28 cellular contexts compared by ENCODE assay signal in the genomic region with DNA sequence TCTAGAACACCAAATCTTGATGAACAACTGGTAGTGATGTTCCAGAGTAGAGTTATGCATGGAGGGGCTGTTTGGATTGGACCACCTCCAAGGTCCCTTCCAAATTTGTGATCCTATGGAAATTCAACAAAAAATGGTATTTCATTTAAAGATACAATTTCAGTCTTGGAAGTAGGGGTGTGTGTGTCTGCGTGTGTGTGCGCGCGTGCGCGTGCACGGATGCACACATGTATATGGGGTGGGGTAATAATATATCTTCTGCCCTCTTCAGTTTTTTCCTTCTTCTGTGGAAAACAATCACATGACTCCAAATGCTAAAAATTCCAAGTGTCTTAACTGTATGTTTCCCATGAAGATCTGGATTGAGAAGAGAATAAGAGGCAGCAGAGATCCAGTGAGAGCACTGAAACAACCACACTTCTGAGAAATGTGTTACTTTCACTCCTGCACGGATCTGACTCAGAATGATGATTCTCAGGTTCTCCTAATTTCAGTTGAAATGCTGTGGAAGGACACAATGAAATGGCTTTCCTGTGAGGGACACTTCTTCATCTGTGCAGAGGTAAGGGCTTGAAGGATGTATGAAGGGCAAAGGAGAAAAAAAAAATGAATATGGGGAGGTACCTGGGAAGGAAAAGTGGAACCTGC. TPM values are rescaled to one million over a fixed set of nuclear protein-coding genes. Genes with fewer than 3 reads are reported as not detected.
A peak's percentile ranks its signal among the peaks of the same experiment; 100 is the strongest.
DNase-seq lines count a peak whose midpoint lies in the region; ATAC-seq lines count a peak whose summit lies in the region.
"Had no signal": no experiment of that assay in that cellular context is flagged by ENCODE, and none has a peak within 500 bp of the region (broad histone marks: within the 10 kb centered on the region; RNA-seq: fewer than 3 reads in every experiment).

No MANE protein-coding gene starts in this region.

- H3K9me3 Mint-ChIP-seq in activated naive CD4-positive, alpha-beta T cell treated with anti-CD3 and anti-CD28 coated beads for 36 hours, result no peaks in the 10 kb centered on the region
- H3K9me3 Mint-ChIP-seq in T-helper 2 cell treated with Interferon-gamma antibody and Interleukin-4, amounts not matched to agents 5 μg/mL and 100 μg/mL, for 36 hours, result no peaks in the 10 kb centered on the region
- H3K9me3 Mint-ChIP-seq: activated B cell treated with CpG ODN at 0.5 μM for 24 hours; activated T-helper 2 cell treated with anti-CD3 and anti-CD28 coated beads, Interferon-gamma antibody, Interleukin-2, Interleukin-4, amounts not matched to agents 10 μg/mL and 5 μg/mL and 100 μg/mL, durations not matched to agents 14 hours and 24 hours and 36 hours; central memory CD8-positive, alpha-beta T cell; dendritic cell treated with granulocyte-macrophage colony-stimulating factor and Interleukin-4, amounts not matched to agents 40 ng/mL and 50 ng/mL, for 4 days; memory B cell; T-cell; type B pancreatic cell had no signal

- H3K27me3 Mint-ChIP-seq in activated naive CD4-positive, alpha-beta T cell treated with anti-CD3 and anti-CD28 coated beads for 36 hours (ENCODE audit: low read depth), result peaks cover 10% of the 10 kb centered on the region
- peaks cover 33% of the 10 kb centered on the region for H3K27me3 Mint-ChIP-seq in T-helper 2 cell treated with Interferon-gamma antibody and Interleukin-4, amounts not matched to agents 5 μg/mL and 100 μg/mL, for 36 hours (ENCODE audit: low read depth)

- H3K36me3 Mint-ChIP-seq in activated naive CD4-positive, alpha-beta T cell treated with anti-CD3 and anti-CD28 coated beads for 36 hours (ENCODE audit: low read depth), result no peaks in the 10 kb centered on the region
- H3K36me3 Mint-ChIP-seq in T-helper 2 cell treated with Interferon-gamma antibody and Interleukin-4, amounts not matched to agents 5 μg/mL and 100 μg/mL, for 36 hours (ENCODE audit: low read depth), result no peaks in the 10 kb centered on the region
- H3K36me3 Mint-ChIP-seq: memory B cell, T-cell, type B pancreatic cell had no signal

- intact Hi-C loops in activated naive CD4-positive, alpha-beta T cell treated with anti-CD3 and anti-CD28 coated beads for 36 hours (cut with micrococcal nuclease), result loop anchor here (1.0 to 2.0 kb wide), 4 partner anchors 28 to 93 kb away; a partner anchor contains a TSS

- H3K4me3 Mint-ChIP-seq in activated naive CD4-positive, alpha-beta T cell treated with anti-CD3 and anti-CD28 coated beads for 36 hours, result no peak overlapping the region
- peak overlapping the region; percentile 51 for H3K4me3 Mint-ChIP-seq in T-helper 2 cell treated with Interferon-gamma antibody and Interleukin-4, amounts not matched to agents 5 μg/mL and 100 μg/mL, for 36 hours
- H3K4me3 Mint-ChIP-seq: activated B cell treated with CpG ODN at 0.5 μM for 24 hours; central memory CD8-positive, alpha-beta T cell; dendritic cell treated with granulocyte-macrophage colony-stimulating factor and Interleukin-4, amounts not matched to agents 40 ng/mL and 50 ng/mL, for 4 days; memory B cell; T-cell; type B pancreatic cell had no signal

- peaks cover 43% of the 10 kb centered on the region for H3K4me1 Mint-ChIP-seq in activated naive CD4-positive, alpha-beta T cell treated with anti-CD3 and anti-CD28 coated beads for 36 hours (ENCODE audit: low read depth)
- peaks cover 32% of the 10 kb centered on the region for H3K4me1 Mint-ChIP-seq in T-helper 2 cell treated with Interferon-gamma antibody and Interleukin-4, amounts not matched to agents 5 μg/mL and 100 μg/mL, for 36 hours (ENCODE audit: low read depth)
- H3K4me1 Mint-ChIP-seq: activated B cell treated with CpG ODN at 0.5 μM for 24 hours had no signal

- H3K27ac Mint-ChIP-seq in activated naive CD4-positive, alpha-beta T cell treated with anti-CD3 and anti-CD28 coated beads for 36 hours, result no peak overlapping the region
- H3K27ac Mint-ChIP-seq in T-helper 2 cell treated with Interferon-gamma antibody and Interleukin-4, amounts not matched to agents 5 μg/mL and 100 μg/mL, for 36 hours, result no peak overlapping the region
- H3K27ac Mint-ChIP-seq: activated B cell treated with CpG ODN at 0.5 μM for 24 hours; activated T-helper 2 cell treated with anti-CD3 and anti-CD28 coated beads, Interferon-gamma antibody, Interleukin-2, Interleukin-4, amounts not matched to agents 10 μg/mL and 5 μg/mL and 100 μg/mL, durations not matched to agents 14 hours and 24 hours and 36 hours; dendritic cell treated with granulocyte-macrophage colony-stimulating factor and Interleukin-4, amounts not matched to agents 40 ng/mL and 50 ng/mL, for 4 days; memory B cell; T-cell; type B pancreatic cell had no signal

- CTCF ChIA-PET in activated naive CD4-positive, alpha-beta T cell treated with anti-CD3 and anti-CD28 coated beads for 36 hours (lab: Charles Lee), result interaction anchor here (0.6 to 1.6 kb wide), 5 partner anchors 21 to 397 kb away, joined by 3 to 5 read pairs (median 4); no protein-coding TSS in a partner anchor

- peak; percentile 37 for DNase-seq in activated naive CD4-positive, alpha-beta T cell treated with anti-CD3 and anti-CD28 coated beads for 36 hours
- no peak for DNase-seq in activated naive CD4-positive, alpha-beta T cell (lab: John Stamatoyannopoulos, UW)
- DNase-seq in T-helper 2 cell treated with Interferon-gamma antibody and Interleukin-4, amounts not matched to agents 5 μg/mL and 100 μg/mL, for 36 hours (ENCODE audit: low spot score), result peak; percentile 22
- DNase-seq in stimulated activated naive CD8-positive, alpha-beta T cell treated with anti-CD3 and anti-CD28 coated beads, Interleukin-15, Interleukin-2, amounts not matched to agents 100 U/mL and 50 U/mL, for 24 hours, result no peak
- no peak for DNase-seq in ureter (ENCODE audit: low spot score)
- DNase-seq: activated B cell treated with CpG ODN at 0.5 μM for 24 hours; body of pancreas; DMS 273 treated with DMSO at 0.1 percent for 48 hours; glutamatergic neuron; GOT3; left lung; NCI-H1048; NCI-H2171; NCI-H510A; SJCRH30; stimulated activated CD4-positive, alpha-beta T cell treated with anti-CD3 and anti-CD28 coated beads, Interleukin-4, amount 100 ng/mL, for 1 hour; T-cell had no signal

- ATAC-seq in GM19351 (IDR thresholded peaks at IDR 0.05; ENCODE audit: unreplicated experiment) (peak; percentile 65), GM19324 (IDR thresholded peaks at IDR 0.05; ENCODE audit: low FRiP score, unreplicated experiment) (no peak)
- ATAC-seq in stimulated activated naive CD8-positive, alpha-beta T cell treated with anti-CD3 and anti-CD28 coated beads, Interleukin-15, Interleukin-2, amounts not matched to agents 100 U/mL and 50 U/mL, for 24 hours, result peak; percentile 74
- ATAC-seq: body of pancreas, K562, left lung, T-cell had no signal

RNA-seq across cellular contexts. Expression of a gene that starts 10.6 kb away (rescaled TPM):
- total RNA-seq in activated naive CD4-positive, alpha-beta T cell treated with anti-CD3 and anti-CD28 coated beads for 36 hours, result 1 to 10 TPM; 2.3 to 3.3 TPM
- total RNA-seq in ureter, result not detected
- total RNA-seq: activated B cell treated with CpG ODN at 0.5 μM for 24 hours; activated T-helper 2 cell treated with anti-CD3 and anti-CD28 coated beads, Interferon-gamma antibody, Interleukin-2, Interleukin-4, amounts not matched to agents 10 μg/mL and 5 μg/mL and 100 μg/mL, durations not matched to agents 14 hours and 24 hours and 36 hours; body of pancreas; fibroblast of villous mesenchyme; K562; left lung; osteocyte; RPMI7951; SJCRH30; T-cell had no signal

RNA-seq across cellular contexts. Expression of a gene that starts 29.7 kb away (rescaled TPM):
- 100 to 1,000 TPM; 256 to 258 TPM for total RNA-seq in activated naive CD4-positive, alpha-beta T cell treated with anti-CD3 and anti-CD28 coated beads for 36 hours
- total RNA-seq in ureter, result 59.4 TPM

Comparison
In these comparisons a context has a peak if more than half of its experiments do, and no peak if none do; other contexts are left out.
1. DNase-seq: peak in activated naive CD4-positive, alpha-beta T cell treated with anti-CD3 and anti-CD28 coated beads for 36 hours (single experiment) and T-helper 2 cell treated with Interferon-gamma antibody and Interleukin-4, amounts not matched to agents 5 μg/mL and 100 μg/mL, for 36 hours (single experiment); none in activated naive CD4-positive, alpha-beta T cell (0 of 4), stimulated activated naive CD8-positive, alpha-beta T cell treated with anti-CD3 and anti-CD28 coated beads, Interleukin-15, Interleukin-2, amounts not matched to agents 100 U/mL and 50 U/mL, for 24 hours (single experiment) and ureter (single experiment).